Comparison of ENCODE assay signal across 33 cellular contexts in the genomic region with DNA sequence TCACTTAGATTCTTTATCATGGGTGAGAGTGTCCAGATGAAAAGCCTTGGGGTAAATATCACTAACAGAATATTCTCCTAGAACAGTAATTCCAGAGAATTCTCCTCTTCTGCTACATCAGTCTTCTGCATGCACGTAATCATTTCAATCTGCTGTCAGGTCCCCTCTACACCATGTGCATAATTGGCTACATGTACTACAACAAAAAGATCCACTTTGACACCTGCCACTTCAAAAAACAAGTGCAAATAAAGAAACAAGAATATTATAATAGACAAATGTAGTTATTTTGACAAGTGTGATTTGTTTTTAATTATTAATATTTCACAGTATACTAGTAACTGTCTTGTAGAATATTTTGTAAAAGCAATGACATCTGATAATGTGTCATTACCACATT.
"Had no signal": no experiment of that assay in that cellular context is flagged by ENCODE, and none has a peak within 500 bp of the region (broad histone marks: within the 10 kb centered on the region; RNA-seq: fewer than 3 reads in every experiment).

No MANE protein-coding gene starts in this region.

- ATAC-seq: activated CD8-positive, alpha-beta T cell treated with anti-CD3 and anti-CD28 coated beads for 36 hours; activated naive CD4-positive, alpha-beta T cell treated with anti-CD3 and anti-CD28 coated beads, Interleukin-2, amount 50 U/mL, for 72 hours; activated T-cell treated with anti-CD3 and anti-CD28 coated beads, Interleukin-2, amount 50 U/mL, for 4 hours; activated T-cell treated with anti-CD3 and anti-CD28 coated beads, Interleukin-2, amount 50 U/mL, for 72 hours; activated T-helper 17 cell treated with anti-CD3 and anti-CD28 coated beads, Interleukin-2, amount 50 U/mL, for 72 hours; body of pancreas had no signal

- H3K4me3 ChIP-seq: adrenal gland, body of pancreas, breast epithelium had no signal

- H3K27me3 ChIP-seq: adrenal gland, body of pancreas, brain microvascular endothelial cell, breast epithelium had no signal

- H3K9me3 ChIP-seq: adrenal gland, body of pancreas, breast epithelium had no signal

- H3K4me1 ChIP-seq: adrenal gland, body of pancreas, breast epithelium had no signal

- H3K36me3 ChIP-seq: adrenal gland, brain microvascular endothelial cell, breast epithelium had no signal

- DNase-seq: activated B cell treated with CpG ODN at 0.5 μM for 24 hours; activated CD4-positive, alpha-beta memory T cell treated with anti-CD3 and anti-CD28 coated beads for 36 hours; activated CD4-positive, alpha-beta T cell treated with anti-CD3 and anti-CD28 coated beads for 4 hours; activated CD4-positive, alpha-beta T cell treated with anti-CD3 and anti-CD28 coated beads, Interleukin-2, amount 10 ng/mL, durations not matched to agents 24 days and 14 days; activated CD4-positive, alpha-beta T cell treated with anti-CD3 and anti-CD28 coated beads, Interleukin-2, amount 50 U/mL, for 1 hour; activated CD4-positive, alpha-beta T cell treated with anti-CD3 and anti-CD28 coated beads, Interleukin-2, amount 50 U/mL, for 4 hours; activated CD4-positive, CD25-positive, alpha-beta regulatory T cell treated with anti-CD3 and anti-CD28 coated beads, Interleukin-2, amount 50 U/mL, for 72 hours; activated CD8-positive, alpha-beta memory T cell treated with anti-CD3 and anti-CD28 coated beads, Interleukin-2, amount 50 U/mL, for 4 hours; activated CD8-positive, alpha-beta T cell treated with anti-CD3 and anti-CD28 coated beads for 36 hours; activated effector memory CD4-positive, alpha-beta T cell treated with anti-CD3 and anti-CD28 coated beads, Interleukin-2, amount 50 U/mL, for 16 hours; activated gamma-delta T cell treated with Interleukin-2 at 50 U/mL for 16 hours; activated naive CD4-positive, alpha-beta T cell; activated naive CD4-positive, alpha-beta T cell treated with anti-CD3 and anti-CD28 coated beads for 36 hours; activated naive CD4-positive, alpha-beta T cell treated with anti-CD3 and anti-CD28 coated beads, Interleukin-2, amount 50 U/mL, for 16 hours; activated naive CD8-positive, alpha-beta T cell treated with anti-CD3 and anti-CD28 coated beads for 36 hours; activated T-cell treated with anti-CD3 and anti-CD28 coated beads for 4 hours; activated T-cell treated with anti-CD3 and anti-CD28 coated beads, Interleukin-2, amount 50 U/mL, for 1 hour; activated T-cell treated with anti-CD3 and anti-CD28 coated beads, Interleukin-2, amount 50 U/mL, for 4 hours; activated T-cell treated with anti-CD3 and anti-CD28 coated beads, Interleukin-2, amount 50 U/mL, for 72 hours; adrenal gland; amniotic stem cell; aorta; body of pancreas; brain microvascular endothelial cell; central memory CD4-positive, alpha-beta T cell; T-helper 9 cell had no signal

- H3K27ac ChIP-seq: adrenal gland, body of pancreas, brain microvascular endothelial cell, breast epithelium, VCaP had no signal

- FAIRE-seq: astrocyte, colon, TTC549 had no signal
